8 cellular contexts compared by ENCODE assay signal in the genomic region with DNA sequence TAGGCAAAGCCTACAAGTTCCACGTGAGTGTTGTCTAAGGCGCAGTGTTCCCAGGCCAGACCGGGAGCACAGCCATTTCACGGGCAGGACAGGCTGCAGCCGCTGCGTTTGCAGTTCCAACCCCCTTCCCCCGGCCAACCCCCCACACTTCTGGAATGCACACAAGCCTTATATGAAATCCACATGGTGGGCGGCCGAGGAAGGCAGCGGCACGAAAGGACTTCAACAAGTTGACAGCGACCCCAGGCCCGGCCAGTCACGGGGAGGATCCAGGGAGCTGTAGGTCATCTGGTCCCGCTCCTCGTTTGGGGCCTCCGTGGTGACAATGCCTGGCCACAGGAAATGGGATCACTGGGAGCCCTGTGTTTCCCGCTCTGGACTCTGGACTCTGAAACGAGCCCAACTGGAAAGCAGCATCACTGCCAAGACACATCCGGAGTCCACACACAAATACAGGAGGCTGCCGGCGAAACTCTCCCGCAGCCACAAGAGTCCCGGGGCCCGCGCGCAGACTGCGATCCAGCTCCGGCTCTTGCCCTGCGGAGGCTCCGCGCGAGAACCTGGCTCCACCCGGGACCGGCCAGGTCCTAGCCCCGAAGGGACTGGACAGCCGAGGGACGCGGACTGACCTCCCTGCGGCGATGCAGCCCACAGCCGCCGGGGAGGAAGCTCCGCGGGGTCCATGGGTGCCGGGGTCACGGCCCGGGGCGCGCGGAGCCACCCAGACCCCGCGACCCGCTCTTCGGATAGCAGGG. TPM values are rescaled to one million over a fixed set of nuclear protein-coding genes. Genes with fewer than 3 reads are reported as not detected.
DNase-seq lines count a peak whose midpoint lies in the region; ATAC-seq and TF ChIP-seq lines count a peak whose summit lies in the region.

No MANE protein-coding gene starts in this region.

- H3K4me1 Mint-ChIP-seq in WTC11: peaks cover 18% of the 10 kb centered on the region

- H3F3A ChIP-seq in PC-9 (ENCODE audit: insufficient read depth, low read depth): no peaks in the 10 kb centered on the region

- DNase-seq in COLO668 (lab: John Stamatoyannopoulos, UW; ENCODE audit: unreplicated experiment): peak; percentile 76
- peak; percentile 61 for DNase-seq in H7
- DNase-seq in WTC11 (ENCODE audit: low spot score): peak; percentile 40
- DNase-seq in ureter (ENCODE audit: low spot score): peak; percentile 75
- no peak for DNase-seq in PC-9

- H3K9me2 ChIP-seq in PC-9 (ENCODE audit: insufficient read depth): no peaks in the 10 kb centered on the region

- POLR2A ChIA-PET in WTC11 (lab: Charles Lee): interaction anchor here (1.0 kb wide), 1 partner anchor 209 kb away, joined by 3 read pairs; no protein-coding TSS in a partner anchor
- POLR2A ChIA-PET in PC-9 (lab: Charles Lee; ENCODE audit: unreplicated experiment): no interaction called here

- peaks cover 3% of the 10 kb centered on the region in 2 donors for H3K4me1 ChIP-seq in esophagus (ENCODE audit: control insufficient read depth in 2 of 2, insufficient read depth in 2 of 2, low read length in 1 of 2)
- H3K4me1 ChIP-seq in mononuclear cell (ENCODE audit: insufficient read depth, low read length): peaks cover 40% of the 10 kb centered on the region
- H3K4me1 ChIP-seq in PC-9 (replicated peaks; ENCODE audit: insufficient read depth): no peaks in the 10 kb centered on the region

- no peaks in the 10 kb centered on the region for H3K36me3 ChIP-seq in H7 (replicated peaks; ENCODE audit: control insufficient read depth, insufficient read depth, low read length)
- H3K36me3 ChIP-seq in esophagus (ENCODE audit: control insufficient read depth in 2 of 2, insufficient read depth in 2 of 2, low read length in 1 of 2): no peaks in the 10 kb centered on the region
- no peaks in the 10 kb centered on the region for H3K36me3 ChIP-seq in PC-9 (ENCODE audit: low read depth)

- BruUV-seq in PC-9 (replicated peaks; lab: Mats Ljungman, UMichigan): no TSS peak

- ATAC-seq in WTC11 (peak; percentile 5), GM19324 (IDR thresholded peaks at IDR 0.05; ENCODE audit: low FRiP score, unreplicated experiment) (no peak)

- H3K4me3 ChIP-seq in H7 (ENCODE audit: insufficient read depth, low read depth, low read length): peak overlapping the region; percentile 84
- H3K4me3 ChIP-seq in esophagus (ENCODE audit: low read depth in 1 of 2, low read length in 2 of 2): peak overlapping the region; percentile 56 to 65
- peak overlapping the region; percentile 35 for H3K4me3 ChIP-seq in mononuclear cell (ENCODE audit: low read length)
- no peak overlapping the region for H3K4me3 ChIP-seq in PC-9

- peak overlapping the region; percentile 73 for H3K4me3 Mint-ChIP-seq in WTC11

- 5 to 10% methylated on average over 44 to 55 of the region's 55 CpGs for WGBS in esophagus, 2 donors

- H3K27ac ChIP-seq in esophagus (ENCODE audit: low read depth in 2 of 2, low read length in 1 of 2) (peak overlapping the region; percentile 91 to 94), PC-9 (no peak overlapping the region)

- peaks cover 68% of the 10 kb centered on the region for H3K27me3 Mint-ChIP-seq in WTC11 (ENCODE audit: low read depth)

- no peak overlapping the region for H3K27ac Mint-ChIP-seq in WTC11

- peaks cover 2% of the 10 kb centered on the region for H3K36me3 Mint-ChIP-seq in WTC11

- CTCF ChIA-PET in WTC11 (lab: Charles Lee): interaction anchor here (0.6 to 3.8 kb wide), 2 partner anchors 43 to 92 kb away, joined by 3 to 25 read pairs; no protein-coding TSS in a partner anchor
- CTCF ChIA-PET in PC-9 (lab: Charles Lee): no interaction called here

- TF ChIP-seq CTCF in WTC11 (IDR thresholded peaks at IDR 0.05) (no peak), PC-9 (conservative IDR thresholded peaks at IDR 0.05) (no peak)

- no peaks in the 10 kb centered on the region for H3K79me2 ChIP-seq in PC-9 (ENCODE audit: low read depth)

- H3K9me3 ChIP-seq in esophagus (ENCODE audit: control insufficient read depth in 2 of 2, insufficient read depth in 1 of 2, low read depth in 1 of 2, low read length in 1 of 2) (no peaks in the 10 kb centered on the region), mononuclear cell (ENCODE audit: low read depth, low read length) (no peaks in the 10 kb centered on the region), PC-9 (ENCODE audit: insufficient read depth, low read depth) (no peaks in the 10 kb centered on the region)

- no peak overlapping the region for H3K4me2 ChIP-seq in PC-9

- H3K9me3 Mint-ChIP-seq in WTC11: no peaks in the 10 kb centered on the region

- intact Hi-C loops in PC-9 (cut with micrococcal nuclease; ENCODE audit: unreplicated experiment): no loop called here

- H3K27me3 ChIP-seq in H7 (ENCODE audit: control insufficient read depth, insufficient read depth, low read length): peaks cover 31% of the 10 kb centered on the region
- H3K27me3 ChIP-seq in esophagus (ENCODE audit: control insufficient read depth in 1 of 2, insufficient read depth in 2 of 2, low read length in 2 of 2): peaks cover 0 to 3% of the 10 kb centered on the region in 2 donors
- peaks cover 39% of the 10 kb centered on the region for H3K27me3 ChIP-seq in mononuclear cell (ENCODE audit: insufficient read depth, low read length)
- H3K27me3 ChIP-seq in PC-9 (ENCODE audit: insufficient read depth, low read depth): no peaks in the 10 kb centered on the region

- H2AFZ ChIP-seq in PC-9: no peak overlapping the region

- H4K20me1 ChIP-seq in PC-9 (ENCODE audit: insufficient read depth): no peaks in the 10 kb centered on the region

TF ChIP-seq in WTC11, 78 proteins besides CTCF, POLR2A, EP300 and RAD21:
- TF ChIP-seq GABPB1 (CRISPR knock-in tag; IDR thresholded peaks at IDR 0.05): peak; percentile 74
- TF ChIP-seq ELF4 (CRISPR knock-in tag; IDR thresholded peaks at IDR 0.05; ENCODE audit: low read depth): no peak
- no peak for TF ChIP-seq NR2C2 (CRISPR knock-in tag; IDR thresholded peaks at IDR 0.05)
- no peak for TF ChIP-seq CBFB (CRISPR knock-in tag; IDR thresholded peaks at IDR 0.05; ENCODE audit: low read depth)
- TF ChIP-seq NFE2L1 (CRISPR knock-in tag; IDR thresholded peaks at IDR 0.05): no peak
- TF ChIP-seq SMAD3 (CRISPR knock-in tag; IDR thresholded peaks at IDR 0.05; ENCODE audit: borderline replicate concordance): 0 out of 2 replicates have a peak, but pooled peaks have one; percentile 13
- TF ChIP-seq, protein P1, sequence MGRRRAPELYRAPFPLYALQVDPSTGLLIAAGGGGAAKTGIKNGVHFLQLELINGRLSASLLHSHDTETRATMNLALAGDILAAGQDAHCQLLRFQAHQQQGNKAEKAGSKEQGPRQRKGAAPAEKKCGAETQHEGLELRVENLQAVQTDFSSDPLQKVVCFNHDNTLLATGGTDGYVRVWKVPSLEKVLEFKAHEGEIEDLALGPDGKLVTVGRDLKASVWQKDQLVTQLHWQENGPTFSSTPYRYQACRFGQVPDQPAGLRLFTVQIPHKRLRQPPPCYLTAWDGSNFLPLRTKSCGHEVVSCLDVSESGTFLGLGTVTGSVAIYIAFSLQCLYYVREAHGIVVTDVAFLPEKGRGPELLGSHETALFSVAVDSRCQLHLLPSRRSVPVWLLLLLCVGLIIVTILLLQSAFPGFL (CRISPR knock-in tag; IDR thresholded peaks at IDR 0.05; ENCODE audit: borderline replicate concordance): peak; percentile 27; the same call in 1 of the 2 replicates
- TF ChIP-seq, protein P2, sequence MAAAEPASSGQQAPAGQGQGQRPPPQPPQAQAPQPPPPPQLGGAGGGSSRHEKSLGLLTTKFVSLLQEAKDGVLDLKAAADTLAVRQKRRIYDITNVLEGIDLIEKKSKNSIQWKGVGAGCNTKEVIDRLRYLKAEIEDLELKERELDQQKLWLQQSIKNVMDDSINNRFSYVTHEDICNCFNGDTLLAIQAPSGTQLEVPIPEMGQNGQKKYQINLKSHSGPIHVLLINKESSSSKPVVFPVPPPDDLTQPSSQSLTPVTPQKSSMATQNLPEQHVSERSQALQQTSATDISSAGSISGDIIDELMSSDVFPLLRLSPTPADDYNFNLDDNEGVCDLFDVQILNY (CRISPR knock-in tag; IDR thresholded peaks at IDR 0.05): peak; percentile 15; the same call in 1 of the 2 replicates
- TF ChIP-seq, protein P3, sequence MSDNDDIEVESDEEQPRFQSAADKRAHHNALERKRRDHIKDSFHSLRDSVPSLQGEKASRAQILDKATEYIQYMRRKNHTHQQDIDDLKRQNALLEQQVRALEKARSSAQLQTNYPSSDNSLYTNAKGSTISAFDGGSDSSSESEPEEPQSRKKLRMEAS (CRISPR knock-in tag; IDR thresholded peaks at IDR 0.05): peak; percentile 24; the same call in 1 of the 2 replicates
- TF ChIP-seq, protein P4, sequence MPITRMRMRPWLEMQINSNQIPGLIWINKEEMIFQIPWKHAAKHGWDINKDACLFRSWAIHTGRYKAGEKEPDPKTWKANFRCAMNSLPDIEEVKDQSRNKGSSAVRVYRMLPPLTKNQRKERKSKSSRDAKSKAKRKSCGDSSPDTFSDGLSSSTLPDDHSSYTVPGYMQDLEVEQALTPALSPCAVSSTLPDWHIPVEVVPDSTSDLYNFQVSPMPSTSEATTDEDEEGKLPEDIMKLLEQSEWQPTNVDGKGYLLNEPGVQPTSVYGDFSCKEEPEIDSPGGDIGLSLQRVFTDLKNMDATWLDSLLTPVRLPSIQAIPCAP (CRISPR knock-in tag; IDR thresholded peaks at IDR 0.05): no peak

RNA-seq across cellular contexts. Expression of a gene that starts 0.8 kb away (rescaled TPM):
- total RNA-seq in H7 (2014; rRNA removed; shearing (Covaris generic)): 12.9 and 16.4 TPM in 2 replicates
- total RNA-seq in WTC11 (2021): 19.2 to 29.8 TPM (median 28.6 TPM) in 3 replicates
- 10 to 100 TPM in 1 of 2 donors, 1 to 10 TPM in 1; 3.9 to 11.6 TPM for polyA plus RNA-seq in esophagus
- total RNA-seq in mononuclear cell: 6.1 TPM
- total RNA-seq in ureter: 89.3 TPM
- not detected in 2 replicates for total RNA-seq in PC-9 (2021)

Comparison
In these comparisons a context has a peak if more than half of its experiments do, and no peak if none do; other contexts are left out.
1. DNase-seq: peak in COLO668 (single experiment), H7 (single experiment), WTC11 (single experiment) and ureter (single experiment); none in PC-9 (0 of 2).